2 cellular contexts compared by ENCODE assay signal in genomic region chr7:151398446-151399304, GRCh38.
TF ChIP-seq lines count a peak whose summit lies in the region.

No MANE protein-coding gene starts in this region.

TF ChIP-seq in IMR-90, 13 proteins besides CTCF, POLR2A, EP300 and RAD21:
- TF ChIP-seq RFX5 (IDR thresholded peaks at IDR 0.05; ENCODE audit: low read depth, low read length) (no peak), FOS (IDR thresholded peaks at IDR 0.05; ENCODE audit: low read depth, low read length) (no peak), SMC3 (IDR thresholded peaks at IDR 0.05; ENCODE audit: low read depth, low read length) (no peak), NFE2L2 (IDR thresholded peaks at IDR 0.05; ENCODE audit: low read depth, low read length) (no peak), MAZ (IDR thresholded peaks at IDR 0.05; ENCODE audit: borderline replicate concordance, low read depth, low read length) (no peak)

TF ChIP-seq in GM12878, 131 proteins besides CTCF, POLR2A, EP300 and RAD21:
- TF ChIP-seq POLR2AphosphoS2 (IDR thresholded peaks at IDR 0.05; ENCODE audit: low read depth, low read length) (no peak), BCL3 (IDR thresholded peaks at IDR 0.05; ENCODE audit: borderline replicate concordance, insufficient read depth, low read depth, low read length, poor library complexity, severe bottlenecking) (peak; percentile 25)
